Comparison of ENCODE assay signal across 23 cellular contexts in genomic region chr9:33697171-33697570, GRCh38.
"Had no signal": no experiment of that assay in that cellular context is flagged by ENCODE, and none has a peak within 500 bp of the region (broad histone marks: within the 10 kb centered on the region; RNA-seq: fewer than 3 reads in every experiment).

No MANE protein-coding gene starts in this region.

- H3K36me3 ChIP-seq: MG63, SJSA1 had no signal

- H3K27ac ChIP-seq: SJSA1, SK-N-MC had no signal

- ATAC-seq: HepG2 had no signal

- H3K4me1 ChIP-seq: SJSA1 had no signal

- H3K27me3 ChIP-seq: MG63, SJSA1 had no signal

- DNase-seq: IMR-90, Karpas-422, KG1, MG63, NCI-H1048, NCI-H1105, NCI-H1417, NCI-H146, NCI-H1694 treated with DMSO at 0.1 percent for 48 hours, NCI-H1930, NCI-H2081, NCI-H2107, NCI-H2171 treated with DMSO at 0.1 percent for 48 hours, NCI-H345, NCI-H446 treated with DMSO at 0.1 percent for 48 hours, NCI-H510A treated with DMSO at 0.1 percent for 48 hours, NCI-H526, Right ventricle myocardium superior, RPMI8226, SIG-M5 had no signal

- H3K9me3 ChIP-seq: MG63, SJSA1 had no signal

- H3K4me3 ChIP-seq: MG63, SJSA1, SK-N-MC had no signal
